In the genomic region with DNA sequence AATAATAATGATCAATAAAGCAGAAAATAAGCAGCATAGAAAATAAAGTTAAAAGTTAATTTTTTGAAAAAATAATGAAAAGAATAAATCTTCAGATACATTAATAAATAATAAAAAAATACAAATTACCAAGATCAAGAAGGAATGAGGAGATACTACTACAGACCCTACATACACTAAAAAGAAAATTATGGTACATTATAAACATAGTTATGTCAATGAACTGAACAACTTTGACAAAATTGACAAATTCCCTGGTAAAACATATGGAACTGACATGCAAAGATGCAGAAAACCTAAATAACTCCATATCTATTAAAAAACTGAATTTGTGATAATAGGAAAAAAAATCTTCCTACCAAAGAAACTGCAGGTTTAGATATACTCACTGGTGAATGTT, we compare ENCODE assay signal across 21 cellular contexts.
DNase-seq lines count a peak whose midpoint lies in the region; ATAC-seq, FAIRE-seq and TF ChIP-seq lines count a peak whose summit lies in the region.
"Had no signal": no experiment of that assay in that cellular context is flagged by ENCODE, and none has a peak within 500 bp of the region (broad histone marks: within the 10 kb centered on the region; RNA-seq: fewer than 3 reads in every experiment).

No MANE protein-coding gene starts in this region.

- no peak for DNase-seq in frontal cortex (ENCODE audit: low spot score in 2 of 2)
- no peak for DNase-seq in pancreas
- no peak for DNase-seq in NCI-H146 (lab: John Stamatoyannopoulos, UW)
- no peak for DNase-seq in NCI-H226
- DNase-seq in foreskin fibroblast: no peak
- DNase-seq: 8988T; AML-193; Caco-2; Calu3; CD4-positive, alpha-beta T cell; CD8-positive, alpha-beta T cell; DMS79 treated with DMSO at 0.1 percent for 48 hours; GF-D8 had no signal

- no peaks in the 10 kb centered on the region for H3K4me1 ChIP-seq in HEK293 (ENCODE audit: control insufficient read depth, insufficient read depth, low read length)
- H3K4me1 ChIP-seq in pancreas: no peaks in the 10 kb centered on the region
- H3K4me1 ChIP-seq: A549, Caco-2 had no signal

- H3K27ac ChIP-seq in HEK293 (ENCODE audit: extremely low read depth, low read depth, low read length) (no peak overlapping the region), pancreas (no peak overlapping the region)
- H3K27ac ChIP-seq: A549; BLaER1 treated with 17β-estradiol and CSF1 and Interleukin-3, amounts not matched to agents 10 nM and 100 nM; C4-2B had no signal

- CTCF ChIA-PET in HEK293 (lab: Yijun Ruan, JAX): no interaction called here

- no peak for ATAC-seq in pancreas
- ATAC-seq: A549; CD8-positive, alpha-beta T cell had no signal

- no peak for TF ChIP-seq CTCF in HEK293 (tag by site-specific recombination; IDR thresholded peaks at IDR 0.05)
- no peak for TF ChIP-seq CTCF in pancreas (IDR thresholded peaks at IDR 0.05)
- TF ChIP-seq CTCF in foreskin fibroblast (IDR thresholded peaks at IDR 0.05; ENCODE audit: low read depth, low read length): no peak

- FAIRE-seq in frontal cortex (lab: Jason Lieb, UNC): peak; percentile 83
- FAIRE-seq in pancreas (lab: Jason Lieb, UNC): peak; percentile 49
- FAIRE-seq: D721Med, G401.6, GM12891, GM19239 had no signal

- POLR2A ChIA-PET in HEK293 (lab: Yijun Ruan, JAX): no interaction called here

- H3K27me3 ChIP-seq in pancreas: no peaks in the 10 kb centered on the region
- H3K27me3 ChIP-seq: BLaER1 treated with 17β-estradiol and CSF1 and Interleukin-3, amounts not matched to agents 10 nM and 100 nM had no signal

- H3K9me3 ChIP-seq in HEK293 (ENCODE audit: control insufficient read depth, insufficient read depth, low read depth, low read length) (peaks cover 3% of the 10 kb centered on the region), pancreas (peaks cover 0 to 5% (median 0%) of the 10 kb centered on the region in 4 donors)
- H3K9me3 ChIP-seq: A549, Caco-2 had no signal

- H3K4me3 ChIP-seq in HEK293 (ENCODE audit: low read depth, low read length): no peak overlapping the region
- H3K4me3 ChIP-seq in pancreas: no peak overlapping the region
- H3K4me3 ChIP-seq in foreskin fibroblast (ENCODE audit: low read depth in 1 of 2, low read length in 2 of 2): no peak overlapping the region
- H3K4me3 ChIP-seq: A549; BLaER1 treated with 17β-estradiol and CSF1 and Interleukin-3, amounts not matched to agents 10 nM and 100 nM had no signal

- intact Hi-C loops in pancreas (cut with DNase I): no loop called here

- H3K36me3 ChIP-seq in HEK293 (ENCODE audit: control insufficient read depth in 2 of 2, insufficient read depth in 1 of 2, low read length in 2 of 2): no peaks in the 10 kb centered on the region
- H3K36me3 ChIP-seq in pancreas: no peaks in the 10 kb centered on the region
- H3K36me3 ChIP-seq: BLaER1 treated with 17β-estradiol and CSF1 and Interleukin-3, amounts not matched to agents 10 nM and 100 nM had no signal

TF ChIP-seq in HEK293, 187 proteins besides CTCF, POLR2A, EP300 and RAD21:
- peak; percentile 90 for TF ChIP-seq SETDB1 (IDR thresholded peaks at IDR 0.05; ENCODE audit: insufficient read length, low read length)
- no peak for TF ChIP-seq ZNF2 (tag by site-specific recombination; IDR thresholded peaks at IDR 0.05)
